Comparison of ENCODE assay signal across 8 cellular contexts in genomic region chr19:38853214-38853613, GRCh38. TPM values are rescaled to one million over a fixed set of nuclear protein-coding genes. Genes with fewer than 3 reads are reported as not detected.
DNase-seq lines count a peak whose midpoint lies in the region; ATAC-seq and TF ChIP-seq lines count a peak whose summit lies in the region.

No MANE protein-coding gene starts in this region.

- WGBS in gastroesophageal sphincter (ENCODE audit: low coverage in 1 of 2), 2 donors = 88 to 100% methylated on average over 4 to 12 of the region's 17 CpGs

- TF ChIP-seq POLR2A in gastroesophageal sphincter (IDR thresholded peaks at IDR 0.05) = no peak

- no peak for TF ChIP-seq CTCF in VCaP (conservative IDR thresholded peaks at IDR 0.05)
- TF ChIP-seq CTCF in gastroesophageal sphincter (IDR thresholded peaks at IDR 0.05) = no peak
- no peak for TF ChIP-seq CTCF in GM13976 (IDR thresholded peaks at IDR 0.05; ENCODE audit: borderline replicate concordance, control extremely low read depth, extremely low read depth, insufficient read depth, missing control alignments)

- no peak for DNase-seq in T-helper 2 cell treated with Interferon-gamma antibody and Interleukin-4, amounts not matched to agents 5 μg/mL and 100 μg/mL, for 36 hours (ENCODE audit: low spot score)
- DNase-seq in T-helper 2 cell = no peak
- no peak for DNase-seq in GM13976 (ENCODE audit: low spot score)
- no peak for DNase-seq in SK-N-DZ (ENCODE audit: low spot score)

- peaks cover 30% of the 10 kb centered on the region for H3K4me1 Mint-ChIP-seq in T-helper 2 cell treated with Interferon-gamma antibody and Interleukin-4, amounts not matched to agents 5 μg/mL and 100 μg/mL, for 36 hours (ENCODE audit: low read depth)
- peaks cover 48% of the 10 kb centered on the region for H3K4me1 Mint-ChIP-seq in stimulated activated memory B cell treated with anti-CD40 and anti-IgM and Interleukin-4, amounts not matched to agents 10 μg/mL and 1 μg/mL and 100 μg/mL, for 72 hours

- in situ Hi-C loops in GM13976 (cut with MboI; ENCODE audit: low sequenced_read_pairs, unreplicated experiment) = no loop called here

- TF ChIP-seq EP300 in gastroesophageal sphincter (IDR thresholded peaks at IDR 0.05) = no peak

- ATAC-seq in gastroesophageal sphincter (no peak), GM21576 (IDR thresholded peaks at IDR 0.05; ENCODE audit: unreplicated experiment) (no peak)
- no peak for ATAC-seq in stimulated activated memory B cell treated with anti-CD40 and anti-IgM and Interleukin-4, amounts not matched to agents 10 μg/mL and 1 μg/mL and 100 μg/mL, for 72 hours

- H3K27me3 Mint-ChIP-seq in T-helper 2 cell treated with Interferon-gamma antibody and Interleukin-4, amounts not matched to agents 5 μg/mL and 100 μg/mL, for 36 hours (ENCODE audit: low read depth) = no peaks in the 10 kb centered on the region
- no peaks in the 10 kb centered on the region for H3K27me3 Mint-ChIP-seq in stimulated activated memory B cell treated with anti-CD40 and anti-IgM and Interleukin-4, amounts not matched to agents 10 μg/mL and 1 μg/mL and 100 μg/mL, for 72 hours

- H3K27me3 ChIP-seq in gastroesophageal sphincter = no peaks in the 10 kb centered on the region

- H3K4me1 ChIP-seq in gastroesophageal sphincter = peaks cover 0 to 28% (median 10%) of the 10 kb centered on the region in 3 donors

- peaks cover 10% of the 10 kb centered on the region for H3K36me3 Mint-ChIP-seq in T-helper 2 cell treated with Interferon-gamma antibody and Interleukin-4, amounts not matched to agents 5 μg/mL and 100 μg/mL, for 36 hours (ENCODE audit: low read depth)
- H3K36me3 Mint-ChIP-seq in stimulated activated memory B cell treated with anti-CD40 and anti-IgM and Interleukin-4, amounts not matched to agents 10 μg/mL and 1 μg/mL and 100 μg/mL, for 72 hours = peaks cover 10% of the 10 kb centered on the region

- H3K9me3 Mint-ChIP-seq in T-helper 2 cell treated with Interferon-gamma antibody and Interleukin-4, amounts not matched to agents 5 μg/mL and 100 μg/mL, for 36 hours = peaks cover 4% of the 10 kb centered on the region
- H3K9me3 Mint-ChIP-seq in stimulated activated memory B cell treated with anti-CD40 and anti-IgM and Interleukin-4, amounts not matched to agents 10 μg/mL and 1 μg/mL and 100 μg/mL, for 72 hours = no peaks in the 10 kb centered on the region

- H3K4me3 ChIP-seq in gastroesophageal sphincter = peak overlapping the region in 1 of 2 donors; percentile 87

- H3K4me3 Mint-ChIP-seq in T-helper 2 cell treated with Interferon-gamma antibody and Interleukin-4, amounts not matched to agents 5 μg/mL and 100 μg/mL, for 36 hours = peak overlapping the region; percentile 95
- H3K4me3 Mint-ChIP-seq in stimulated activated memory B cell treated with anti-CD40 and anti-IgM and Interleukin-4, amounts not matched to agents 10 μg/mL and 1 μg/mL and 100 μg/mL, for 72 hours = peak overlapping the region; percentile 92

- H3K27ac ChIP-seq in VCaP (peak overlapping the region; percentile 100), gastroesophageal sphincter (peak overlapping the region in 3 of 4 donors; percentile 99 to 100 (median 100))

- peak overlapping the region; percentile 97 for H3K27ac Mint-ChIP-seq in T-helper 2 cell treated with Interferon-gamma antibody and Interleukin-4, amounts not matched to agents 5 μg/mL and 100 μg/mL, for 36 hours
- peak overlapping the region; percentile 97 for H3K27ac Mint-ChIP-seq in stimulated activated memory B cell treated with anti-CD40 and anti-IgM and Interleukin-4, amounts not matched to agents 10 μg/mL and 1 μg/mL and 100 μg/mL, for 72 hours

- no peaks in the 10 kb centered on the region for H3K36me3 ChIP-seq in gastroesophageal sphincter

- no peaks in the 10 kb centered on the region for H3K9me3 ChIP-seq in gastroesophageal sphincter

RNA-seq across cellular contexts. Expression of gene HNRNPL, which starts 3.4 kb away (rescaled TPM):
- total RNA-seq in gastroesophageal sphincter = 100 to 1,000 TPM; 173 to 180 (median 174) TPM
- 252 and 301 TPM in 2 replicates for polyA plus RNA-seq in SK-N-DZ (2014; cell fraction: cytosol; rRNA removed)
- 265 and 301 TPM in 2 replicates for polyA plus RNA-seq in SK-N-DZ (2014; cell fraction: nucleus; rRNA removed)

RNA-seq across cellular contexts. Expression of gene ECH1, which starts 21.6 kb away (rescaled TPM):
- 100 to 1,000 TPM in 2 of 4 donors, 10 to 100 TPM in 2; 88.3 to 162 (median 110) TPM for total RNA-seq in gastroesophageal sphincter
- polyA plus RNA-seq in SK-N-DZ (2014; cell fraction: cytosol; rRNA removed) = 41.5 and 44.5 TPM in 2 replicates
- polyA plus RNA-seq in SK-N-DZ (2014; cell fraction: nucleus; rRNA removed) = 25.2 and 62.0 TPM in 2 replicates

RNA-seq across cellular contexts. Expression of gene RINL, which starts 24.9 kb away (rescaled TPM):
- 1 to 10 TPM; 1.2 to 8.2 (median 4.1) TPM for total RNA-seq in gastroesophageal sphincter
- 4.5 and 5.5 TPM in 2 replicates for polyA plus RNA-seq in SK-N-DZ (2014; cell fraction: cytosol; rRNA removed)
- polyA plus RNA-seq in SK-N-DZ (2014; cell fraction: nucleus; rRNA removed) = 3.8 and 5.1 TPM in 2 replicates

RNA-seq across cellular contexts. Expression of gene LGALS4, which starts 40.5 kb away (rescaled TPM):
- 1 to 10 TPM in 2 of 4 donors, under 1 TPM in 1, not detected in 1; 0.27 to 1.6 (median 1.1) TPM for total RNA-seq in gastroesophageal sphincter
- polyA plus RNA-seq in SK-N-DZ (2014; cell fraction: cytosol; rRNA removed) = 0.30 and 1.6 TPM in 2 replicates
- 1.2 and 2.6 TPM in 2 replicates for polyA plus RNA-seq in SK-N-DZ (2014; cell fraction: nucleus; rRNA removed)

RNA-seq across cellular contexts. Expression of gene SIRT2, which starts 46.2 kb away (rescaled TPM):
- 100 to 1,000 TPM in 1 of 4 donors, 10 to 100 TPM in 3; 73.9 to 106 (median 80.5) TPM for total RNA-seq in gastroesophageal sphincter
- polyA plus RNA-seq in SK-N-DZ (2014; cell fraction: cytosol; rRNA removed) = 34.3 and 37.5 TPM in 2 replicates
- 35.9 and 43.8 TPM in 2 replicates for polyA plus RNA-seq in SK-N-DZ (2014; cell fraction: nucleus; rRNA removed)
